Comparison of ENCODE assay signal across 1 cellular context in genomic region chr1:153626477-153626928, GRCh38.
TF ChIP-seq lines count a peak whose summit lies in the region.

No MANE protein-coding gene starts in this region.

TF ChIP-seq in HCT116, 20 proteins besides CTCF, POLR2A, EP300 and RAD21 (continued from another document):
- TF ChIP-seq, protein P1, sequence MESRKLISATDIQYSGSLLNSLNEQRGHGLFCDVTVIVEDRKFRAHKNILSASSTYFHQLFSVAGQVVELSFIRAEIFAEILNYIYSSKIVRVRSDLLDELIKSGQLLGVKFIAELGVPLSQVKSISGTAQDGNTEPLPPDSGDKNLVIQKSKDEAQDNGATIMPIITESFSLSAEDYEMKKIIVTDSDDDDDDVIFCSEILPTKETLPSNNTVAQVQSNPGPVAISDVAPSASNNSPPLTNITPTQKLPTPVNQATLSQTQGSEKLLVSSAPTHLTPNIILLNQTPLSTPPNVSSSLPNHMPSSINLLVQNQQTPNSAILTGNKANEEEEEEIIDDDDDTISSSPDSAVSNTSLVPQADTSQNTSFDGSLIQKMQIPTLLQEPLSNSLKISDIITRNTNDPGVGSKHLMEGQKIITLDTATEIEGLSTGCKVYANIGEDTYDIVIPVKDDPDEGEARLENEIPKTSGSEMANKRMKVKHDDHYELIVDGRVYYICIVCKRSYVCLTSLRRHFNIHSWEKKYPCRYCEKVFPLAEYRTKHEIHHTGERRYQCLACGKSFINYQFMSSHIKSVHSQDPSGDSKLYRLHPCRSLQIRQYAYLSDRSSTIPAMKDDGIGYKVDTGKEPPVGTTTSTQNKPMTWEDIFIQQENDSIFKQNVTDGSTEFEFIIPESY (IDR thresholded peaks at IDR 0.05; ENCODE audit: extremely low read depth, insufficient replicate concordance, low read length) = no peak
- no peak for TF ChIP-seq ATF3 (IDR thresholded peaks at IDR 0.05)
- no peak for TF ChIP-seq TCF7L2 (IDR thresholded peaks at IDR 0.05; ENCODE audit: borderline replicate concordance, extremely low read depth, insufficient read depth, insufficient read length)
- no peak for TF ChIP-seq EGR1 (IDR thresholded peaks at IDR 0.05; ENCODE audit: low read depth)
- no peak for TF ChIP-seq SIN3A (IDR thresholded peaks at IDR 0.05; ENCODE audit: low read depth)
- no peak for TF ChIP-seq ZNF274 (IDR thresholded peaks at IDR 0.05; ENCODE audit: low read depth, low read length)
- TF ChIP-seq SRF (IDR thresholded peaks at IDR 0.05; ENCODE audit: low read depth) = no peak
- TF ChIP-seq CEBPB (IDR thresholded peaks at IDR 0.05; ENCODE audit: low read depth) = no peak
- TF ChIP-seq YY1 (IDR thresholded peaks at IDR 0.05; ENCODE audit: extremely low read depth, insufficient replicate concordance, low read depth, low read length) = no peak
- TF ChIP-seq POLR2AphosphoS5 (IDR thresholded peaks at IDR 0.05; ENCODE audit: low read depth, low read length) = no peak; the same call in 1 of the 2 replicates
- no peak for TF ChIP-seq CBX3 (IDR thresholded peaks at IDR 0.05; ENCODE audit: low read depth)
- TF ChIP-seq ELF1 (IDR thresholded peaks at IDR 0.05; ENCODE audit: borderline replicate concordance, low read depth) = no peak
TF ChIP-seq in HCT116: peak in this region for 0.
